8 cellular contexts compared by ENCODE assay signal in the genomic region with DNA sequence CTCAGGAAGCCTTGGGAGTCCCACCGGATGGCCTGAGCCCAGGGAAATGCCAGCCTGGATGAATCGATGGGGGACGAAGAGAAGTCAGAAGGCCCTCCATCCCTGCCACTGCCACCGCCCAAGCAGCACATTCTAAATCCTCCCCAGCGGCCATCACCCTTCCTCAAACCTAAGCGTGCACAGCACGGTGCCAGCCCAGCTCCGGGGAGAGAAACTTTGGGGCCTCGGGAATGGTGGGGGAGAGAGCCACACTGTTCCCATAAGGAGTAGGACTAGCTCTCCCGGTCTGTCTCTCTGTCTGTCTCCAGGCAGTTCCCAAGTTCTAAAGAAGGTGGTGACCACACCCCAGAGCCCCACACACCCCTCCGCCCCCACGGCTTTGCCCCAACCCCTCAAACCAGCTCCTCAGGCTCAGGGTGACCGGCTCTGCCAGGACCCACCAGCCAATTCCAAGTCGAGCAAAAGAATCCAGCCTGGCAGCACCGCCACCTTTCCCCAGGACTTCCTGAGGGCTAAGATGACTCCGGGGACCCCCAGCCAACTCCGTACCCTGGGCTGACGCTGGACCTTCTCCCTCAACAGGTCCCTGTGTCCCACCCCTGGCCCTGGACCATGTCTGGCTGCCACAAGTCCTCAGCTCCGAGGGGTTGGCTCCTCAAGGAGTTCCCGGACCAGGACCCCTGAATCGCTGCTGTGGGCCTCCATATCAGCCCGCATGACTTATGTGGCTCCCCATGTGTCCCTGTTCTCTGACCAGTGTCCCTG. TPM values are rescaled to one million over a fixed set of nuclear protein-coding genes. Genes with fewer than 3 reads are reported as not detected.
A peak's percentile ranks its signal among the peaks of the same experiment; 100 is the strongest.
DNase-seq lines count a peak whose midpoint lies in the region; ATAC-seq and TF ChIP-seq lines count a peak whose summit lies in the region.

No MANE protein-coding gene starts in this region.

- H3K4me1 Mint-ChIP-seq in activated CD8-positive, alpha-beta T cell treated with anti-CD3 and anti-CD28 coated beads, Interleukin-2, amount 10 ng/mL, durations not matched to agents 7 days and 5 days (ENCODE audit: low read depth) = peaks cover 71% of the 10 kb centered on the region

- WGBS in spleen, 5 donors = 64 to 73% (median 71%) methylated on average over 18 to 22 of the region's 22 CpGs

- H3K9me3 Mint-ChIP-seq in activated CD8-positive, alpha-beta T cell treated with anti-CD3 and anti-CD28 coated beads, Interleukin-2, amount 10 ng/mL, durations not matched to agents 7 days and 5 days (ENCODE audit: insufficient read depth) = no peaks in the 10 kb centered on the region

- peaks cover 6% of the 10 kb centered on the region for H3K36me3 Mint-ChIP-seq in activated CD8-positive, alpha-beta T cell treated with anti-CD3 and anti-CD28 coated beads, Interleukin-2, amount 10 ng/mL, durations not matched to agents 7 days and 5 days (ENCODE audit: low read depth)

- no peak for ATAC-seq in activated CD8-positive, alpha-beta T cell treated with anti-CD3 and anti-CD28 coated beads, Interleukin-2, amount 10 ng/mL, durations not matched to agents 7 days and 5 days
- no peak for ATAC-seq in HG03045 (IDR thresholded peaks at IDR 0.05; ENCODE audit: unreplicated experiment)
- no peak for ATAC-seq in GM18498 (IDR thresholded peaks at IDR 0.05; ENCODE audit: unreplicated experiment)

- H3K4me3 Mint-ChIP-seq in activated CD8-positive, alpha-beta T cell treated with anti-CD3 and anti-CD28 coated beads, Interleukin-2, amount 10 ng/mL, durations not matched to agents 7 days and 5 days = peak overlapping the region; percentile 90

- CTCF ChIA-PET in activated CD8-positive, alpha-beta T cell treated with anti-CD3 and anti-CD28 coated beads, Interleukin-2, amount 10 ng/mL, durations not matched to agents 7 days and 5 days (lab: Charles Lee) = interaction anchor here (1.0 to 11.6 kb wide), 29 partner anchors 12 to 420 kb away, joined by 3 to 266 read pairs (median 7); a partner anchor contains a TSS

- H3K9me3 ChIP-seq in HAP-1 (no peaks in the 10 kb centered on the region), spleen (no peaks in the 10 kb centered on the region)

- no peak for TF ChIP-seq POLR2A in spleen (IDR thresholded peaks at IDR 0.05)

- H3K36me3 ChIP-seq in HAP-1 (replicated peaks) (0 out of 2 replicates have a peak, but pooled peaks cover 3% of the 10 kb centered on the region), spleen (no peaks in the 10 kb centered on the region)

- H3K4me1 ChIP-seq in HAP-1 (peaks cover 27% of the 10 kb centered on the region), spleen (peaks cover 54 to 93% (median 89%) of the 10 kb centered on the region in 6 donors)

- H3K27me3 Mint-ChIP-seq in activated CD8-positive, alpha-beta T cell treated with anti-CD3 and anti-CD28 coated beads, Interleukin-2, amount 10 ng/mL, durations not matched to agents 7 days and 5 days (ENCODE audit: low read depth) = peaks cover 13% of the 10 kb centered on the region

- H3K27ac ChIP-seq in spleen = peak overlapping the region; percentile 74 to 94 (median 90)

- H3K27ac Mint-ChIP-seq in activated CD8-positive, alpha-beta T cell treated with anti-CD3 and anti-CD28 coated beads, Interleukin-2, amount 10 ng/mL, durations not matched to agents 7 days and 5 days = peak overlapping the region; percentile 48

- intact Hi-C loops in spleen (cut with DNase I; ENCODE audit: low total_unique reads) = loop anchor here (5.0 kb wide), 1 partner anchor 122 kb away; no protein-coding TSS in a partner anchor

- peak in 1 of 2 experiments; percentile 20 for DNase-seq in HAP-1 (ENCODE audit: low spot score in 2 of 2)
- no peak for DNase-seq in activated CD8-positive, alpha-beta T cell treated with anti-CD3 and anti-CD28 coated beads, Interleukin-2, amount 10 ng/mL, durations not matched to agents 7 days and 5 days
- peak; percentile 21 for DNase-seq in glomerular visceral epithelial cell (ENCODE audit: extremely low spot score)
- DNase-seq in spleen = no peak
- no peak for DNase-seq in NCI-H146 treated with DMSO at 0.1 percent for 48 hours (lab: John Stamatoyannopoulos, UW; ENCODE audit: unreplicated experiment)
- no peak for DNase-seq in NCI-H1105 treated with DMSO at 0.1 percent for 48 hours (lab: John Stamatoyannopoulos, UW)

- no peak for TF ChIP-seq CTCF in spleen (IDR thresholded peaks at IDR 0.05 in 8 of 11, conservative IDR thresholded peaks at IDR 0.05 in 3 of 11)

- H3K27me3 ChIP-seq in HAP-1 (ENCODE audit: low read depth) = no peaks in the 10 kb centered on the region
- H3K27me3 ChIP-seq in spleen (replicated peaks in 1 of 7) = peaks cover 0 to 38% (median 16%) of the 10 kb centered on the region in 7 donors

- POLR2A ChIA-PET in activated CD8-positive, alpha-beta T cell treated with anti-CD3 and anti-CD28 coated beads, Interleukin-2, amount 10 ng/mL, durations not matched to agents 7 days and 5 days (lab: Charles Lee) = interaction anchor here (0.6 to 4.3 kb wide), 14 partner anchors 9 to 571 kb away, joined by 3 to 36 read pairs (median 6); a partner anchor contains a TSS

- H3K4me3 ChIP-seq in HAP-1 = peak overlapping the region; percentile 87
- H3K4me3 ChIP-seq in spleen = peak overlapping the region; percentile 14 to 98 (median 78)

- in situ Hi-C loops in HAP-1 (cut with MboI; ENCODE audit: low sequenced_read_pairs) = loop anchor here (10.0 kb wide), 1 partner anchor 119 kb away; no protein-coding TSS in a partner anchor

RNA-seq across cellular contexts. Expression of a gene that starts 2.7 kb away (rescaled TPM):
- total RNA-seq in activated CD8-positive, alpha-beta T cell treated with anti-CD3 and anti-CD28 coated beads, Interleukin-2, amount 10 ng/mL, durations not matched to agents 7 days and 5 days = 100 to 1,000 TPM; 123 to 129 TPM
- total RNA-seq in spleen = 100 to 1,000 TPM; 168 to 370 (median 289) TPM
- 10 to 100 TPM; 11.8 to 24.0 (median 12.0) TPM for polyA plus RNA-seq in spleen

RNA-seq across cellular contexts. Expression of a gene that starts 29.8 kb away (rescaled TPM):
- 1,000 to 10,000 TPM; 1,058 to 1,098 TPM for total RNA-seq in activated CD8-positive, alpha-beta T cell treated with anti-CD3 and anti-CD28 coated beads, Interleukin-2, amount 10 ng/mL, durations not matched to agents 7 days and 5 days
- 1,000 to 10,000 TPM in 6 of 7 donors, 100 to 1,000 TPM in 1; 989 to 1,475 (median 1,270) TPM for total RNA-seq in spleen
- 1,000 to 10,000 TPM; 2,364 to 2,501 (median 2,474) TPM for polyA plus RNA-seq in spleen

RNA-seq across cellular contexts. Expression of a gene that starts 47.5 kb away (rescaled TPM):
- total RNA-seq in activated CD8-positive, alpha-beta T cell treated with anti-CD3 and anti-CD28 coated beads, Interleukin-2, amount 10 ng/mL, durations not matched to agents 7 days and 5 days = 10 to 100 TPM; 22.2 to 25.0 TPM
- 10 to 100 TPM; 14.4 to 30.9 (median 20.1) TPM for total RNA-seq in spleen
- polyA plus RNA-seq in spleen = 10 to 100 TPM; 14.5 to 24.1 (median 16.1) TPM

RNA-seq across cellular contexts. Expression of a gene that starts 57.8 kb away (rescaled TPM):
- total RNA-seq in activated CD8-positive, alpha-beta T cell treated with anti-CD3 and anti-CD28 coated beads, Interleukin-2, amount 10 ng/mL, durations not matched to agents 7 days and 5 days = 100 to 1,000 TPM; 249 to 273 TPM
- 100 to 1,000 TPM; 102 to 154 (median 114) TPM for total RNA-seq in spleen
- 10 to 100 TPM; 55.3 to 94.6 (median 58.5) TPM for polyA plus RNA-seq in spleen
